In the genomic region with DNA sequence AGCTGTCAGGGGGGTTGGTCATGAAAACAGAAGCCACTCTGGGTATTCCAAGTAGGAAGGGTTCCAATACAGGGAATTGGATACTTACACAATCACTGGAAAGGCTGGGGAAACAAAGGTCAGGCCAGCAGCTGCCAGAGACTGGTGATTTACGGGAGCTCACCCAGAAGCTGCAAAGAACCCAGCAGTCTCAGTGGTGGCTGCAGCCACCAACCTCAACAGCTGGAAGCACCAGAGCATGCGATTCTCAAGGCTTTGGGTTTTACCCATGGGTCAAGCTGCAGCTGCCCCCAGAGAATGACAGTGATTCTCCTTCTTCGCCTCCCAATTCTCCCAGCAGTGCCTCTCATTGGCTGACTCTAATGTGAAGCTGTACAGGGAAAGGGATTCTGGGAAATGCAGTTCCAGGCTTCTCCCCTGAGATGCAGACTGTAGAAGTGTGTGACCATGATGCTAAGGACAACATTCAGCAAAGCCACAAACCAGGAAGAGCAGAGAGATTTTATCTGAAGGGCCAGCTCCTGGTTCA, we compare ENCODE assay signal across 11 cellular contexts.
DNase-seq lines count a peak whose midpoint lies in the region; ATAC-seq and TF ChIP-seq lines count a peak whose summit lies in the region.
"Had no signal": no experiment of that assay in that cellular context is flagged by ENCODE, and none has a peak within 500 bp of the region (broad histone marks: within the 10 kb centered on the region; RNA-seq: fewer than 3 reads in every experiment).

No MANE protein-coding gene starts in this region.

- no peaks in the 10 kb centered on the region for H3K4me1 Mint-ChIP-seq in activated T-cell treated with anti-CD3 and anti-CD28 coated beads, Interleukin-2, amount 50 U/mL, for 4 hours (ENCODE audit: low read depth)
- H3K4me1 Mint-ChIP-seq: activated CD4-positive, alpha-beta T cell treated with anti-CD3 and anti-CD28 coated beads for 36 hours; B cell had no signal

- H4K20me1 ChIP-seq in smooth muscle cell (ENCODE audit: low read depth): no peaks in the 10 kb centered on the region

- 79% methylated on average over 3 of the region's 3 CpGs for WGBS in aorta, 2 donors
- WGBS in smooth muscle cell (ENCODE audit: low lambda C conversion rate): 90% methylated on average over 3 of the region's 3 CpGs

- no peaks in the 10 kb centered on the region for H3K36me3 ChIP-seq in aorta (ENCODE audit: control insufficient read depth in 1 of 2, insufficient read depth in 2 of 2, low read length in 1 of 2)
- no peaks in the 10 kb centered on the region for H3K36me3 ChIP-seq in smooth muscle cell (ENCODE audit: low read depth)

- H3K27ac ChIP-seq in aorta (ENCODE audit: low read depth in 1 of 2, low read length in 2 of 2): no peak overlapping the region
- no peak overlapping the region for H3K27ac ChIP-seq in smooth muscle cell (ENCODE audit: low read depth)
- H3K27ac ChIP-seq: parathyroid adenoma had no signal

- no peak overlapping the region for H3K9ac ChIP-seq in smooth muscle cell (ENCODE audit: low read depth)
- H3K9ac ChIP-seq: parathyroid adenoma had no signal

- TF ChIP-seq CTCF in smooth muscle cell (IDR thresholded peaks at IDR 0.05; ENCODE audit: borderline replicate concordance, insufficient read depth, poor library complexity, severe bottlenecking): no peak

- H3K27me3 ChIP-seq in aorta (ENCODE audit: control insufficient read depth in 1 of 2, insufficient read depth in 2 of 2, low read length in 1 of 2) (no peaks in the 10 kb centered on the region), smooth muscle cell (ENCODE audit: low read depth) (no peaks in the 10 kb centered on the region)

- intact Hi-C loops in left cardiac atrium (cut with DNase I) (no loop called here), cardiac septum (cut with DNase I) (no loop called here), aorta (cut with DNase I) (no loop called here)

- ATAC-seq in left cardiac atrium (peak; percentile 27 to 71), HG03025 (IDR thresholded peaks at IDR 0.05; ENCODE audit: low FRiP score, unreplicated experiment) (peak; percentile 57), aorta (ENCODE audit: low FRiP score) (peak; percentile 40)
- ATAC-seq in activated T-cell treated with anti-CD3 and anti-CD28 coated beads, Interleukin-2, amount 50 U/mL, for 4 hours: no peak
- ATAC-seq: activated CD4-positive, alpha-beta T cell treated with anti-CD3 and anti-CD28 coated beads for 36 hours had no signal

- no peak overlapping the region for H3K4me2 ChIP-seq in smooth muscle cell

- peaks cover 16% of the 10 kb centered on the region for H3K9me3 Mint-ChIP-seq in activated T-cell treated with anti-CD3 and anti-CD28 coated beads, Interleukin-2, amount 50 U/mL, for 4 hours

- no peak for DNase-seq in left cardiac atrium
- no peak for DNase-seq in cardiac septum (ENCODE audit: low spot score)
- DNase-seq in amniotic epithelial cell (ENCODE audit: low read depth): peak; percentile 25
- DNase-seq in aorta: no peak
- no peak for DNase-seq in smooth muscle cell (lab: John Stamatoyannopoulos, UW; ENCODE audit: unreplicated experiment)
- no peak for DNase-seq in activated T-cell treated with anti-CD3 and anti-CD28 coated beads, Interleukin-2, amount 50 U/mL, for 4 hours
- DNase-seq in stimulated activated naive CD4-positive, alpha-beta T cell treated with Interleukin-2 at 50 U/mL for 16 hours (lab: John Stamatoyannopoulos, UW): no peak
- DNase-seq: activated CD4-positive, alpha-beta T cell treated with anti-CD3 and anti-CD28 coated beads for 36 hours had no signal

- H3K36me3 Mint-ChIP-seq in activated T-cell treated with anti-CD3 and anti-CD28 coated beads, Interleukin-2, amount 50 U/mL, for 4 hours (ENCODE audit: insufficient read depth): peaks cover 6% of the 10 kb centered on the region

- no peaks in the 10 kb centered on the region for H3K79me2 ChIP-seq in smooth muscle cell (ENCODE audit: low read depth)
- H3K79me2 ChIP-seq: parathyroid adenoma had no signal

- H3K9me3 ChIP-seq in aorta (ENCODE audit: control insufficient read depth, low read length) (peaks cover 2% of the 10 kb centered on the region), smooth muscle cell (replicated peaks; ENCODE audit: low read depth) (no peaks in the 10 kb centered on the region)

- H3K27me3 Mint-ChIP-seq in activated T-cell treated with anti-CD3 and anti-CD28 coated beads, Interleukin-2, amount 50 U/mL, for 4 hours (ENCODE audit: low read depth): no peaks in the 10 kb centered on the region
- H3K27me3 Mint-ChIP-seq: activated CD4-positive, alpha-beta T cell treated with anti-CD3 and anti-CD28 coated beads for 36 hours; B cell had no signal

- H3K4me3 ChIP-seq in aorta (ENCODE audit: low read length in 2 of 2) (no peak overlapping the region), smooth muscle cell (no peak overlapping the region)

- H3K4me3 Mint-ChIP-seq in activated T-cell treated with anti-CD3 and anti-CD28 coated beads, Interleukin-2, amount 50 U/mL, for 4 hours: no peak overlapping the region
- H3K4me3 Mint-ChIP-seq: activated CD4-positive, alpha-beta T cell treated with anti-CD3 and anti-CD28 coated beads for 36 hours; B cell had no signal

- H3K4me1 ChIP-seq in aorta (ENCODE audit: control insufficient read depth in 1 of 2, insufficient read depth in 2 of 2, low read length in 2 of 2) (no peaks in the 10 kb centered on the region), smooth muscle cell (ENCODE audit: low read depth) (peaks cover 6% of the 10 kb centered on the region)
- H3K4me1 ChIP-seq: parathyroid adenoma had no signal

- no peak overlapping the region for H2AFZ ChIP-seq in smooth muscle cell (ENCODE audit: low read depth)
- H2AFZ ChIP-seq: parathyroid adenoma had no signal

- H3F3A ChIP-seq in smooth muscle cell (ENCODE audit: low read depth): no peaks in the 10 kb centered on the region

Comparison
In these comparisons a context has a peak if more than half of its experiments do, and no peak if none do; other contexts are left out.
1. ATAC-seq: peak in left cardiac atrium (2 of 2), HG03025 (single experiment) and aorta (single experiment); none in activated T-cell treated with anti-CD3 and anti-CD28 coated beads, Interleukin-2, amount 50 U/mL, for 4 hours (0 of 2).